1 cellular context compared by ENCODE assay signal in the genomic region with DNA sequence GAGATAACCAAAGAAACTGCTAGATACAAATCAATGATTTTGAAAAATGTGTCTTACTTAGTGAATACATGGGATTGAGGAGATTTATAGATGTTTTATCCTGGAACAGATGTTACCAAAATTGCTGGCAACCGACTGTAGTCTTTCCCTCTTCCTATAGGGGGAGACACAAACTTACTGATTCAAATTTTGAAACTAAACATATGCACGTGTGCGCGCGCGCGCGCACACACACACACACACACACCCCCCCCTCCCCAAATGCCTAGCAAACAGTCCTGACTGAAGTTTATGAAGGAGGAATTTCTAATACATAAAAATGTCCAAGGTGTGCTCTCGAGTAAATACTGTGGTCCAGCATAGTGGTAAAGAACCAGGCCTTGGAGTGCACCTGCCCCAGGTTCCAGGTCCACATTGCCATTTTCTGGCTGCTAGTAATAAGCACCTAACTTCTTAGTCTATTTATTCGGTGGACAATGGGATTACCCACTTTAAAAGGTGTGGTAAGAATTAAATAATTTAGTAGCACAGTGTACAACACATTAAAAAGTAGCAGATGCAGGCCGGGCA.
A peak's percentile ranks its signal among the peaks of the same experiment; 100 is the strongest.
TF ChIP-seq lines count a peak whose summit lies in the region.

No MANE protein-coding gene starts in this region.

TF ChIP-seq in K562, 482 proteins besides CTCF, POLR2A, EP300 and RAD21 (continued from another document):
- no peak for TF ChIP-seq HNRNPLL (IDR thresholded peaks at IDR 0.05; ENCODE audit: low read depth, low read length, poor library complexity, severe bottlenecking)
- TF ChIP-seq RFX1 (IDR thresholded peaks at IDR 0.05) = no peak
- TF ChIP-seq, protein P1, sequence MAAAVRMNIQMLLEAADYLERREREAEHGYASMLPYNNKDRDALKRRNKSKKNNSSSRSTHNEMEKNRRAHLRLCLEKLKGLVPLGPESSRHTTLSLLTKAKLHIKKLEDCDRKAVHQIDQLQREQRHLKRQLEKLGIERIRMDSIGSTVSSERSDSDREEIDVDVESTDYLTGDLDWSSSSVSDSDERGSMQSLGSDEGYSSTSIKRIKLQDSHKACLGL (CRISPR knock-in tag; IDR thresholded peaks at IDR 0.05; ENCODE audit: borderline replicate concordance, poor library complexity, severe bottlenecking) = no peak
- TF ChIP-seq ZNF184 (CRISPR knock-in tag; IDR thresholded peaks at IDR 0.05) = no peak
- TF ChIP-seq, protein P2, sequence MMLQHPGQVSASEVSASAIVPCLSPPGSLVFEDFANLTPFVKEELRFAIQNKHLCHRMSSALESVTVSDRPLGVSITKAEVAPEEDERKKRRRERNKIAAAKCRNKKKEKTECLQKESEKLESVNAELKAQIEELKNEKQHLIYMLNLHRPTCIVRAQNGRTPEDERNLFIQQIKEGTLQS (IDR thresholded peaks at IDR 0.05) = 0 out of 2 replicates have a peak, but pooled peaks have one; percentile 13
- TF ChIP-seq, protein P2 (CRISPR knock-in tag; conservative IDR thresholded peaks at IDR 0.05) = no peak
- TF ChIP-seq, protein P3, sequence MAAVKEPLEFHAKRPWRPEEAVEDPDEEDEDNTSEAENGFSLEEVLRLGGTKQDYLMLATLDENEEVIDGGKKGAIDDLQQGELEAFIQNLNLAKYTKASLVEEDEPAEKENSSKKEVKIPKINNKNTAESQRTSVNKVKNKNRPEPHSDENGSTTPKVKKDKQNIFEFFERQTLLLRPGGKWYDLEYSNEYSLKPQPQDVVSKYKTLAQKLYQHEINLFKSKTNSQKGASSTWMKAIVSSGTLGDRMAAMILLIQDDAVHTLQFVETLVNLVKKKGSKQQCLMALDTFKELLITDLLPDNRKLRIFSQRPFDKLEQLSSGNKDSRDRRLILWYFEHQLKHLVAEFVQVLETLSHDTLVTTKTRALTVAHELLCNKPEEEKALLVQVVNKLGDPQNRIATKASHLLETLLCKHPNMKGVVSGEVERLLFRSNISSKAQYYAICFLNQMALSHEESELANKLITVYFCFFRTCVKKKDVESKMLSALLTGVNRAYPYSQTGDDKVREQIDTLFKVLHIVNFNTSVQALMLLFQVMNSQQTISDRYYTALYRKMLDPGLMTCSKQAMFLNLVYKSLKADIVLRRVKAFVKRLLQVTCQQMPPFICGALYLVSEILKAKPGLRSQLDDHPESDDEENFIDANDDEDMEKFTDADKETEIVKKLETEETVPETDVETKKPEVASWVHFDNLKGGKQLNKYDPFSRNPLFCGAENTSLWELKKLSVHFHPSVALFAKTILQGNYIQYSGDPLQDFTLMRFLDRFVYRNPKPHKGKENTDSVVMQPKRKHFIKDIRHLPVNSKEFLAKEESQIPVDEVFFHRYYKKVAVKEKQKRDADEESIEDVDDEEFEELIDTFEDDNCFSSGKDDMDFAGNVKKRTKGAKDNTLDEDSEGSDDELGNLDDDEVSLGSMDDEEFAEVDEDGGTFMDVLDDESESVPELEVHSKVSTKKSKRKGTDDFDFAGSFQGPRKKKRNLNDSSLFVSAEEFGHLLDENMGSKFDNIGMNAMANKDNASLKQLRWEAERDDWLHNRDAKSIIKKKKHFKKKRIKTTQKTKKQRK (IDR thresholded peaks at IDR 0.05; ENCODE audit: borderline replicate concordance, low read depth, low read length) = no peak
- no peak for TF ChIP-seq TEAD4 (IDR thresholded peaks at IDR 0.05; ENCODE audit: low read length)
- no peak for TF ChIP-seq TEAD4 (CRISPR knock-in tag; IDR thresholded peaks at IDR 0.05; ENCODE audit: borderline replicate concordance)
- TF ChIP-seq MAFG (tag; conservative IDR thresholded peaks at IDR 0.05) = no peak
- TF ChIP-seq SMARCE1 (IDR thresholded peaks at IDR 0.05) = no peak
- TF ChIP-seq, protein P4, sequence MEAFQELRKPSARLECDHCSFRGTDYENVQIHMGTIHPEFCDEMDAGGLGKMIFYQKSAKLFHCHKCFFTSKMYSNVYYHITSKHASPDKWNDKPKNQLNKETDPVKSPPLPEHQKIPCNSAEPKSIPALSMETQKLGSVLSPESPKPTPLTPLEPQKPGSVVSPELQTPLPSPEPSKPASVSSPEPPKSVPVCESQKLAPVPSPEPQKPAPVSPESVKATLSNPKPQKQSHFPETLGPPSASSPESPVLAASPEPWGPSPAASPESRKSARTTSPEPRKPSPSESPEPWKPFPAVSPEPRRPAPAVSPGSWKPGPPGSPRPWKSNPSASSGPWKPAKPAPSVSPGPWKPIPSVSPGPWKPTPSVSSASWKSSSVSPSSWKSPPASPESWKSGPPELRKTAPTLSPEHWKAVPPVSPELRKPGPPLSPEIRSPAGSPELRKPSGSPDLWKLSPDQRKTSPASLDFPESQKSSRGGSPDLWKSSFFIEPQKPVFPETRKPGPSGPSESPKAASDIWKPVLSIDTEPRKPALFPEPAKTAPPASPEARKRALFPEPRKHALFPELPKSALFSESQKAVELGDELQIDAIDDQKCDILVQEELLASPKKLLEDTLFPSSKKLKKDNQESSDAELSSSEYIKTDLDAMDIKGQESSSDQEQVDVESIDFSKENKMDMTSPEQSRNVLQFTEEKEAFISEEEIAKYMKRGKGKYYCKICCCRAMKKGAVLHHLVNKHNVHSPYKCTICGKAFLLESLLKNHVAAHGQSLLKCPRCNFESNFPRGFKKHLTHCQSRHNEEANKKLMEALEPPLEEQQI (IDR thresholded peaks at IDR 0.05) = peak; percentile 86
- TF ChIP-seq KAT2B (IDR thresholded peaks at IDR 0.05; ENCODE audit: low read depth, low read length) = no peak
- TF ChIP-seq FIP1L1 (IDR thresholded peaks at IDR 0.05; ENCODE audit: low read depth, low read length, poor library complexity, severe bottlenecking) = no peak
- TF ChIP-seq, protein P5, sequence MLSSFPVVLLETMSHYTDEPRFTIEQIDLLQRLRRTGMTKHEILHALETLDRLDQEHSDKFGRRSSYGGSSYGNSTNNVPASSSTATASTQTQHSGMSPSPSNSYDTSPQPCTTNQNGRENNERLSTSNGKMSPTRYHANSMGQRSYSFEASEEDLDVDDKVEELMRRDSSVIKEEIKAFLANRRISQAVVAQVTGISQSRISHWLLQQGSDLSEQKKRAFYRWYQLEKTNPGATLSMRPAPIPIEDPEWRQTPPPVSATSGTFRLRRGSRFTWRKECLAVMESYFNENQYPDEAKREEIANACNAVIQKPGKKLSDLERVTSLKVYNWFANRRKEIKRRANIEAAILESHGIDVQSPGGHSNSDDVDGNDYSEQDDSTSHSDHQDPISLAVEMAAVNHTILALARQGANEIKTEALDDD (IDR thresholded peaks at IDR 0.05) = no peak
- TF ChIP-seq CREBBP (IDR thresholded peaks at IDR 0.05; ENCODE audit: low read depth, low read length) = no peak
- peak; percentile 77 for TF ChIP-seq CC2D1A (IDR thresholded peaks at IDR 0.05)
- 0 out of 2 replicates have a peak, but pooled peaks have one; percentile 17 for TF ChIP-seq ADNP (tag; IDR thresholded peaks at IDR 0.05)
- TF ChIP-seq, protein P6, sequence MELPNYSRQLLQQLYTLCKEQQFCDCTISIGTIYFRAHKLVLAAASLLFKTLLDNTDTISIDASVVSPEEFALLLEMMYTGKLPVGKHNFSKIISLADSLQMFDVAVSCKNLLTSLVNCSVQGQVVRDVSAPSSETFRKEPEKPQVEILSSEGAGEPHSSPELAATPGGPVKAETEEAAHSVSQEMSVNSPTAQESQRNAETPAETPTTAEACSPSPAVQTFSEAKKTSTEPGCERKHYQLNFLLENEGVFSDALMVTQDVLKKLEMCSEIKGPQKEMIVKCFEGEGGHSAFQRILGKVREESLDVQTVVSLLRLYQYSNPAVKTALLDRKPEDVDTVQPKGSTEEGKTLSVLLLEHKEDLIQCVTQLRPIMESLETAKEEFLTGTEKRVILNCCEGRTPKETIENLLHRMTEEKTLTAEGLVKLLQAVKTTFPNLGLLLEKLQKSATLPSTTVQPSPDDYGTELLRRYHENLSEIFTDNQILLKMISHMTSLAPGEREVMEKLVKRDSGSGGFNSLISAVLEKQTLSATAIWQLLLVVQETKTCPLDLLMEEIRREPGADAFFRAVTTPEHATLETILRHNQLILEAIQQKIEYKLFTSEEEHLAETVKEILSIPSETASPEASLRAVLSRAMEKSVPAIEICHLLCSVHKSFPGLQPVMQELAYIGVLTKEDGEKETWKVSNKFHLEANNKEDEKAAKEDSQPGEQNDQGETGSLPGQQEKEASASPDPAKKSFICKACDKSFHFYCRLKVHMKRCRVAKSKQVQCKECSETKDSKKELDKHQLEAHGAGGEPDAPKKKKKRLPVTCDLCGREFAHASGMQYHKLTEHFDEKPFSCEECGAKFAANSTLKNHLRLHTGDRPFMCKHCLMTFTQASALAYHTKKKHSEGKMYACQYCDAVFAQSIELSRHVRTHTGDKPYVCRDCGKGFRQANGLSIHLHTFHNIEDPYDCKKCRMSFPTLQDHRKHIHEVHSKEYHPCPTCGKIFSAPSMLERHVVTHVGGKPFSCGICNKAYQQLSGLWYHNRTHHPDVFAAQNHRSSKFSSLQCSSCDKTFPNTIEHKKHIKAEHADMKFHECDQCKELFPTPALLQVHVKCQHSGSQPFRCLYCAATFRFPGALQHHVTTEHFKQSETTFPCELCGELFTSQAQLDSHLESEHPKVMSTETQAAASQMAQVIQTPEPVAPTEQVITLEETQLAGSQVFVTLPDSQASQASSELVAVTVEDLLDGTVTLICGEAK (IDR thresholded peaks at IDR 0.05) = no peak
- TF ChIP-seq, protein P6 (CRISPR knock-in tag; IDR thresholded peaks at IDR 0.05) = no peak
- TF ChIP-seq, protein P7, sequence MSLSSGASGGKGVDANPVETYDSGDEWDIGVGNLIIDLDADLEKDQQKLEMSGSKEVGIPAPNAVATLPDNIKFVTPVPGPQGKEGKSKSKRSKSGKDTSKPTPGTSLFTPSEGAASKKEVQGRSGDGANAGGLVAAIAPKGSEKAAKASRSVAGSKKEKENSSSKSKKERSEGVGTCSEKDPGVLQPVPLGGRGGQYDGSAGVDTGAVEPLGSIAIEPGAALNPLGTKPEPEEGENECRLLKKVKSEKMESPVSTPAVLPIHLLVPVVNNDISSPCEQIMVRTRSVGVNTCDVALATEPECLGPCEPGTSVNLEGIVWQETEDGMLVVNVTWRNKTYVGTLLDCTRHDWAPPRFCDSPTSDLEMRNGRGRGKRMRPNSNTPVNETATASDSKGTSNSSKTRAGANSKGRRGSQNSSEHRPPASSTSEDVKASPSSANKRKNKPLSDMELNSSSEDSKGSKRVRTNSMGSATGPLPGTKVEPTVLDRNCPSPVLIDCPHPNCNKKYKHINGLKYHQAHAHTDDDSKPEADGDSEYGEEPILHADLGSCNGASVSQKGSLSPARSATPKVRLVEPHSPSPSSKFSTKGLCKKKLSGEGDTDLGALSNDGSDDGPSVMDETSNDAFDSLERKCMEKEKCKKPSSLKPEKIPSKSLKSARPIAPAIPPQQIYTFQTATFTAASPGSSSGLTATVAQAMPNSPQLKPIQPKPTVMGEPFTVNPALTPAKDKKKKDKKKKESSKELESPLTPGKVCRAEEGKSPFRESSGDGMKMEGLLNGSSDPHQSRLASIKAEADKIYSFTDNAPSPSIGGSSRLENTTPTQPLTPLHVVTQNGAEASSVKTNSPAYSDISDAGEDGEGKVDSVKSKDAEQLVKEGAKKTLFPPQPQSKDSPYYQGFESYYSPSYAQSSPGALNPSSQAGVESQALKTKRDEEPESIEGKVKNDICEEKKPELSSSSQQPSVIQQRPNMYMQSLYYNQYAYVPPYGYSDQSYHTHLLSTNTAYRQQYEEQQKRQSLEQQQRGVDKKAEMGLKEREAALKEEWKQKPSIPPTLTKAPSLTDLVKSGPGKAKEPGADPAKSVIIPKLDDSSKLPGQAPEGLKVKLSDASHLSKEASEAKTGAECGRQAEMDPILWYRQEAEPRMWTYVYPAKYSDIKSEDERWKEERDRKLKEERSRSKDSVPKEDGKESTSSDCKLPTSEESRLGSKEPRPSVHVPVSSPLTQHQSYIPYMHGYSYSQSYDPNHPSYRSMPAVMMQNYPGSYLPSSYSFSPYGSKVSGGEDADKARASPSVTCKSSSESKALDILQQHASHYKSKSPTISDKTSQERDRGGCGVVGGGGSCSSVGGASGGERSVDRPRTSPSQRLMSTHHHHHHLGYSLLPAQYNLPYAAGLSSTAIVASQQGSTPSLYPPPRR (CRISPR knock-in tag; IDR thresholded peaks at IDR 0.05; ENCODE audit: borderline replicate concordance) = no peak
- TF ChIP-seq, protein P8, sequence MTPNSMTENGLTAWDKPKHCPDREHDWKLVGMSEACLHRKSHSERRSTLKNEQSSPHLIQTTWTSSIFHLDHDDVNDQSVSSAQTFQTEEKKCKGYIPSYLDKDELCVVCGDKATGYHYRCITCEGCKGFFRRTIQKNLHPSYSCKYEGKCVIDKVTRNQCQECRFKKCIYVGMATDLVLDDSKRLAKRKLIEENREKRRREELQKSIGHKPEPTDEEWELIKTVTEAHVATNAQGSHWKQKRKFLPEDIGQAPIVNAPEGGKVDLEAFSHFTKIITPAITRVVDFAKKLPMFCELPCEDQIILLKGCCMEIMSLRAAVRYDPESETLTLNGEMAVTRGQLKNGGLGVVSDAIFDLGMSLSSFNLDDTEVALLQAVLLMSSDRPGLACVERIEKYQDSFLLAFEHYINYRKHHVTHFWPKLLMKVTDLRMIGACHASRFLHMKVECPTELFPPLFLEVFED (CRISPR knock-in tag; conservative IDR thresholded peaks at IDR 0.05) = no peak
- peak; percentile 95 for TF ChIP-seq FOXM1 (IDR thresholded peaks at IDR 0.05; ENCODE audit: low read depth)
- TF ChIP-seq FOXM1 (CRISPR knock-in tag; IDR thresholded peaks at IDR 0.05; ENCODE audit: low read depth) = no peak
- no peak for TF ChIP-seq MAFF (IDR thresholded peaks at IDR 0.05; ENCODE audit: low read length)
